In the genomic region with DNA sequence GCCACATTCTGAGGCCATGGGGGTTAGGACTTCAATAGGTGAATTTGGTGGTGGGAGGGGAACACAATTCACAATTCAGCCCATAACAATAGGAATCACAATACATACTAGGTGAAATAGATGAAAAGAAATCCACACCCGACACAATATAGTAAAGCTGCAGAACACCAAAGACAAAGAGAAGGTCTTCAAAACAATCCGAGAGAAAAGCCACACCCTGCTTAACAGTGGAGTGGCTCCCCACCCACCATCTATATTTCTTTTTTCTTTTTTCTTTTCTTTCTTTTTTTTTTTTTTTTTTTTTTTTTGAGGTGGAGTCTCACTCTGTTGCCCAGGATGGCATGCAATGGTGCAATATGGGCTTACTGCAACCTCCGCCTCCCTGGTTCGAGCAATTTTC, we compare ENCODE assay signal across 28 cellular contexts.
"Had no signal": no experiment of that assay in that cellular context is flagged by ENCODE, and none has a peak within 500 bp of the region (broad histone marks: within the 10 kb centered on the region; RNA-seq: fewer than 3 reads in every experiment).

No MANE protein-coding gene starts in this region.

- H3K9me3 ChIP-seq: stomach, testis, thoracic aorta, thyroid gland, tibial artery, tibial nerve, transverse colon, upper lobe of left lung, upper lobe of right lung, uterus, vagina had no signal

- H3K27me3 ChIP-seq: stomach, testis, thyroid gland, tibial artery, tibial nerve, transverse colon, upper lobe of left lung, upper lobe of right lung, uterus, vagina had no signal

- H3K36me3 Mint-ChIP-seq: stimulated activated effector memory CD8-positive, alpha-beta T cell treated with anti-CD3 and anti-CD28 coated beads, Interleukin-12 subunit alpha, Interleukin-12 subunit beta, amount 100 ng/mL, for 72 hours; stimulated activated memory B cell treated with anti-CD40 and anti-IgM and Interleukin-4, amounts not matched to agents 10 μg/mL and 1 μg/mL and 100 μg/mL, for 72 hours; type B pancreatic cell had no signal

- ATAC-seq: stimulated activated effector memory CD8-positive, alpha-beta T cell treated with anti-CD3 and anti-CD28 coated beads, Interleukin-12 subunit alpha, Interleukin-12 subunit beta, amount 100 ng/mL, for 72 hours; stimulated activated memory B cell treated with anti-CD40 and anti-IgM and Interleukin-4, amounts not matched to agents 10 μg/mL and 1 μg/mL and 100 μg/mL, for 72 hours; stimulated activated naive B cell treated with anti-CD40 and anti-IgM and Interleukin-4, amounts not matched to agents 10 μg/mL and 1 μg/mL and 100 μg/mL, for 72 hours; stimulated activated naive CD8-positive, alpha-beta T cell treated with anti-CD3 and anti-CD28 coated beads, Interleukin-15, amount 100 ng/mL, for 72 hours; stimulated activated naive CD8-positive, alpha-beta T cell treated with anti-CD3 and anti-CD28 coated beads, Interleukin-15, Interleukin-2, amounts not matched to agents 100 U/mL and 50 U/mL, for 24 hours; upper lobe of right lung had no signal

- FAIRE-seq: urothelium cell line had no signal

- H3K4me3 Mint-ChIP-seq: stimulated activated effector memory CD8-positive, alpha-beta T cell treated with anti-CD3 and anti-CD28 coated beads, Interleukin-12 subunit alpha, Interleukin-12 subunit beta, amount 100 ng/mL, for 72 hours; stimulated activated memory B cell treated with anti-CD40 and anti-IgM and Interleukin-4, amounts not matched to agents 10 μg/mL and 1 μg/mL and 100 μg/mL, for 72 hours; stimulated activated naive B cell treated with anti-CD40 and anti-IgM and Interleukin-4, amounts not matched to agents 10 μg/mL and 1 μg/mL and 100 μg/mL, for 72 hours; stimulated activated naive CD8-positive, alpha-beta T cell treated with anti-CD3 and anti-CD28 coated beads, Interleukin-15, amount 100 ng/mL, for 72 hours; stimulated activated naive CD8-positive, alpha-beta T cell treated with anti-CD3 and anti-CD28 coated beads, Interleukin-15, Interleukin-2, amounts not matched to agents 100 ng/mL and 50 ng/mL, for 24 hours; type B pancreatic cell had no signal

- H3K36me3 ChIP-seq: stomach, thoracic aorta, thyroid gland, tibial artery, tibial nerve, transverse colon, upper lobe of left lung, upper lobe of right lung, uterus, vagina had no signal

- H3K27me3 Mint-ChIP-seq: stimulated activated memory B cell treated with anti-CD40 and anti-IgM and Interleukin-4, amounts not matched to agents 10 μg/mL and 1 μg/mL and 100 μg/mL, for 72 hours; stimulated activated naive CD8-positive, alpha-beta T cell treated with anti-CD3 and anti-CD28 coated beads, Interleukin-15, Interleukin-2, amounts not matched to agents 100 ng/mL and 50 ng/mL, for 24 hours had no signal

- H3K4me1 ChIP-seq: testis, thyroid gland, upper lobe of right lung, uterus had no signal

- H3K4me3 ChIP-seq: stomach, testis, thoracic aorta, thyroid gland, tibial artery, tibial nerve, transverse colon, upper lobe of left lung, upper lobe of right lung, uterus, vagina had no signal

- DNase-seq: stimulated activated CD4-positive, alpha-beta T cell treated with anti-CD3 and anti-CD28 coated beads, Interleukin-2, amount 100 ng/mL, for 48 hours; stimulated activated CD4-positive, alpha-beta T cell treated with anti-CD3 and anti-CD28 coated beads, Interleukin-4, amount 100 ng/mL, for 1 hour; stimulated activated CD4-positive, alpha-beta T cell treated with anti-CD3 and anti-CD28 coated beads, Interleukin-4, amount 100 ng/mL, for 24 hours; stimulated activated CD4-positive, alpha-beta T cell treated with anti-CD3 and anti-CD28 coated beads, Interleukin-4, amount 100 ng/mL, for 4 hours; stimulated activated CD8-positive, alpha-beta memory T cell treated with anti-CD3 and anti-CD28 coated beads, Interleukin-4, amount 100 ng/mL, for 48 hours; stimulated activated naive B cell treated with anti-CD40 and anti-IgM and Interleukin-4, amounts not matched to agents 10 μg/mL and 1 μg/mL and 100 μg/mL, for 72 hours; stimulated activated naive CD4-positive, alpha-beta T cell; stimulated activated naive CD4-positive, alpha-beta T cell treated with Interleukin-2 at 50 U/mL for 16 hours; stimulated activated naive CD8-positive, alpha-beta T cell treated with anti-CD3 and anti-CD28 coated beads, Interleukin-15, amount 100 ng/mL, for 72 hours; stimulated activated naive CD8-positive, alpha-beta T cell treated with anti-CD3 and anti-CD28 coated beads, Interleukin-15, Interleukin-2, amounts not matched to agents 100 U/mL and 50 U/mL, for 24 hours; stomach; substantia nigra; testis; thyroid gland; tibial artery; transverse colon; trophoblast cell; upper lobe of left lung; upper lobe of right lung; uterus had no signal

- H3K9me3 Mint-ChIP-seq: stimulated activated effector memory CD8-positive, alpha-beta T cell treated with anti-CD3 and anti-CD28 coated beads, Interleukin-12 subunit alpha, Interleukin-12 subunit beta, amount 100 ng/mL, for 72 hours; stimulated activated naive CD8-positive, alpha-beta T cell treated with anti-CD3 and anti-CD28 coated beads, Interleukin-15, amount 100 ng/mL, for 72 hours; stimulated activated naive CD8-positive, alpha-beta T cell treated with anti-CD3 and anti-CD28 coated beads, Interleukin-15, Interleukin-2, amounts not matched to agents 100 ng/mL and 50 ng/mL, for 24 hours had no signal

- H3K27ac Mint-ChIP-seq: stimulated activated effector memory CD8-positive, alpha-beta T cell treated with anti-CD3 and anti-CD28 coated beads, Interleukin-12 subunit alpha, Interleukin-12 subunit beta, amount 100 ng/mL, for 72 hours; stimulated activated memory B cell treated with anti-CD40 and anti-IgM and Interleukin-4, amounts not matched to agents 10 μg/mL and 1 μg/mL and 100 μg/mL, for 72 hours; stimulated activated naive B cell treated with anti-CD40 and anti-IgM and Interleukin-4, amounts not matched to agents 10 μg/mL and 1 μg/mL and 100 μg/mL, for 72 hours; stimulated activated naive CD8-positive, alpha-beta T cell treated with anti-CD3 and anti-CD28 coated beads, Interleukin-15, amount 100 ng/mL, for 72 hours; stimulated activated naive CD8-positive, alpha-beta T cell treated with anti-CD3 and anti-CD28 coated beads, Interleukin-15, Interleukin-2, amounts not matched to agents 100 ng/mL and 50 ng/mL, for 24 hours; type B pancreatic cell had no signal

- H3K27ac ChIP-seq: stomach, testis, thoracic aorta, thyroid gland, tibial artery, tibial nerve, transverse colon, upper lobe of left lung, upper lobe of right lung, uterus, vagina had no signal
